2 cellular contexts compared by ENCODE assay signal in genomic region chr3:186198442-186198841, GRCh38.
TF ChIP-seq lines count a peak whose summit lies in the region.

No MANE protein-coding gene starts in this region.

TF ChIP-seq in HepG2, 621 proteins besides CTCF, POLR2A, EP300 and RAD21 (continued from another document):
- TF ChIP-seq, protein P1, sequence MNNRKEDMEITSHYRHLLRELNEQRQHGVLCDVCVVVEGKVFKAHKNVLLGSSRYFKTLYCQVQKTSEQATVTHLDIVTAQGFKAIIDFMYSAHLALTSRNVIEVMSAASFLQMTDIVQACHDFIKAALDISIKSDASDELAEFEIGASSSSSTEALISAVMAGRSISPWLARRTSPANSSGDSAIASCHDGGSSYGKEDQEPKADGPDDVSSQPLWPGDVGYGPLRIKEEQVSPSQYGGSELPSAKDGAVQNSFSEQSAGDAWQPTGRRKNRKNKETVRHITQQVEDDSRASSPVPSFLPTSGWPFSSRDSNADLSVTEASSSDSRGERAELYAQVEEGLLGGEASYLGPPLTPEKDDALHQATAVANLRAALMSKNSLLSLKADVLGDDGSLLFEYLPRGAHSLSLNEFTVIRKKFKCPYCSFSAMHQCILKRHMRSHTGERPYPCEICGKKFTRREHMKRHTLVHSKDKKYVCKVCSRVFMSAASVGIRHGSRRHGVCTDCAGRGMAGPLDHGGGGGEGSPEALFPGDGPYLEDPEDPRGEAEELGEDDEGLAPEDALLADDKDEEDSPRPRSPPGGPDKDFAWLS (CRISPR knock-in tag; IDR thresholded peaks at IDR 0.05; ENCODE audit: borderline replicate concordance), result no peak
- TF ChIP-seq EHMT2 (IDR thresholded peaks at IDR 0.05; ENCODE audit: borderline replicate concordance, low read depth, low read length) (no peak), ZNF746 (CRISPR knock-in tag; IDR thresholded peaks at IDR 0.05) (no peak), FOXO1 (CRISPR knock-in tag; IDR thresholded peaks at IDR 0.05) (no peak), ZBTB42 (CRISPR knock-in tag; IDR thresholded peaks at IDR 0.05) (no peak), ATF7 (IDR thresholded peaks at IDR 0.05) (peak; percentile 78), ATF7 (CRISPR knock-in tag; IDR thresholded peaks at IDR 0.05) (no peak)
TF ChIP-seq in HepG2: peak in this region for 2.

TF ChIP-seq in HEK293, 187 proteins besides CTCF, POLR2A, EP300 and RAD21 (continued from another document):
- TF ChIP-seq, protein P2, sequence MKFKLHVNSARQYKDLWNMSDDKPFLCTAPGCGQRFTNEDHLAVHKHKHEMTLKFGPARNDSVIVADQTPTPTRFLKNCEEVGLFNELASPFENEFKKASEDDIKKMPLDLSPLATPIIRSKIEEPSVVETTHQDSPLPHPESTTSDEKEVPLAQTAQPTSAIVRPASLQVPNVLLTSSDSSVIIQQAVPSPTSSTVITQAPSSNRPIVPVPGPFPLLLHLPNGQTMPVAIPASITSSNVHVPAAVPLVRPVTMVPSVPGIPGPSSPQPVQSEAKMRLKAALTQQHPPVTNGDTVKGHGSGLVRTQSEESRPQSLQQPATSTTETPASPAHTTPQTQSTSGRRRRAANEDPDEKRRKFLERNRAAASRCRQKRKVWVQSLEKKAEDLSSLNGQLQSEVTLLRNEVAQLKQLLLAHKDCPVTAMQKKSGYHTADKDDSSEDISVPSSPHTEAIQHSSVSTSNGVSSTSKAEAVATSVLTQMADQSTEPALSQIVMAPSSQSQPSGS (tag by site-specific recombination; IDR thresholded peaks at IDR 0.05; ENCODE audit: low read depth), result 0 out of 2 replicates have a peak, but pooled peaks have one; percentile 15
- no peak for TF ChIP-seq ZNF76 (tag by site-specific recombination; IDR thresholded peaks at IDR 0.05; ENCODE audit: borderline replicate concordance, low read depth)
